Comparison of ENCODE assay signal across 1 cellular context in the genomic region with DNA sequence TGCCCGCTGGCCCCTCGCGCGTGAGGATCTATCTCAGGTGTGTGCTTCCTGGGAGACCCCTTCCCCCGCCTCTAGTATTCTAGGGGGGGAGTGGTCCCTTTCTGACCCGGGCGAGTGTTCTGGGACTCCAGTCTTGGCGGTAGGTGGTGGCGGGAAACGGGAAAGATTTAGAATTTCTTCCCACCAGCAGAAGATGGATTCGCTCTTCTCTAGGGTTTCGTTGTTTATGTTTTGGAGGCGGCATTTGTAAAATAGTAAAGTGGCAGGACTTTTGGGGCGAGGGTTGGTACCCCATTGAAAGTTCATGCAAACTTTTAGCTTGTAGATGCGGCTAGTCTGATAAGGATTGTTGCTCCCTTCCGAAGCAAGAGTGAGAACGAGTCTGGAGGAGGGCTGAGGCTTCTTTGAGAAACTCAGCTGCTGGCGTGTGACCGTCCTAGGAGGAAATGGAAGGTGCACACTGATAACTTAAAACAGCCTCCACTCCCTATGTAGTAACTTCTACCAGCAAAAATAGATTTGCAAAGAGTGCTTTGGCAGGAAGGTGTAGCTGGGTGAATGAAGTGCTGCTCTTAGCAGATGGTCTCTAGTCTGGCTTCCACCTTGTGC.
TF ChIP-seq lines count a peak whose summit lies in the region.

No MANE protein-coding gene starts in this region.

TF ChIP-seq in GM23338, 12 proteins besides CTCF, POLR2A, EP300 and RAD21 (continued from another document):
- TF ChIP-seq, protein P1, sequence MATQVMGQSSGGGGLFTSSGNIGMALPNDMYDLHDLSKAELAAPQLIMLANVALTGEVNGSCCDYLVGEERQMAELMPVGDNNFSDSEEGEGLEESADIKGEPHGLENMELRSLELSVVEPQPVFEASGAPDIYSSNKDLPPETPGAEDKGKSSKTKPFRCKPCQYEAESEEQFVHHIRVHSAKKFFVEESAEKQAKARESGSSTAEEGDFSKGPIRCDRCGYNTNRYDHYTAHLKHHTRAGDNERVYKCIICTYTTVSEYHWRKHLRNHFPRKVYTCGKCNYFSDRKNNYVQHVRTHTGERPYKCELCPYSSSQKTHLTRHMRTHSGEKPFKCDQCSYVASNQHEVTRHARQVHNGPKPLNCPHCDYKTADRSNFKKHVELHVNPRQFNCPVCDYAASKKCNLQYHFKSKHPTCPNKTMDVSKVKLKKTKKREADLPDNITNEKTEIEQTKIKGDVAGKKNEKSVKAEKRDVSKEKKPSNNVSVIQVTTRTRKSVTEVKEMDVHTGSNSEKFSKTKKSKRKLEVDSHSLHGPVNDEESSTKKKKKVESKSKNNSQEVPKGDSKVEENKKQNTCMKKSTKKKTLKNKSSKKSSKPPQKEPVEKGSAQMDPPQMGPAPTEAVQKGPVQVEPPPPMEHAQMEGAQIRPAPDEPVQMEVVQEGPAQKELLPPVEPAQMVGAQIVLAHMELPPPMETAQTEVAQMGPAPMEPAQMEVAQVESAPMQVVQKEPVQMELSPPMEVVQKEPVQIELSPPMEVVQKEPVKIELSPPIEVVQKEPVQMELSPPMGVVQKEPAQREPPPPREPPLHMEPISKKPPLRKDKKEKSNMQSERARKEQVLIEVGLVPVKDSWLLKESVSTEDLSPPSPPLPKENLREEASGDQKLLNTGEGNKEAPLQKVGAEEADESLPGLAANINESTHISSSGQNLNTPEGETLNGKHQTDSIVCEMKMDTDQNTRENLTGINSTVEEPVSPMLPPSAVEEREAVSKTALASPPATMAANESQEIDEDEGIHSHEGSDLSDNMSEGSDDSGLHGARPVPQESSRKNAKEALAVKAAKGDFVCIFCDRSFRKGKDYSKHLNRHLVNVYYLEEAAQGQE (IDR thresholded peaks at IDR 0.05; ENCODE audit: unreplicated experiment), result no peak
- TF ChIP-seq, protein P2, sequence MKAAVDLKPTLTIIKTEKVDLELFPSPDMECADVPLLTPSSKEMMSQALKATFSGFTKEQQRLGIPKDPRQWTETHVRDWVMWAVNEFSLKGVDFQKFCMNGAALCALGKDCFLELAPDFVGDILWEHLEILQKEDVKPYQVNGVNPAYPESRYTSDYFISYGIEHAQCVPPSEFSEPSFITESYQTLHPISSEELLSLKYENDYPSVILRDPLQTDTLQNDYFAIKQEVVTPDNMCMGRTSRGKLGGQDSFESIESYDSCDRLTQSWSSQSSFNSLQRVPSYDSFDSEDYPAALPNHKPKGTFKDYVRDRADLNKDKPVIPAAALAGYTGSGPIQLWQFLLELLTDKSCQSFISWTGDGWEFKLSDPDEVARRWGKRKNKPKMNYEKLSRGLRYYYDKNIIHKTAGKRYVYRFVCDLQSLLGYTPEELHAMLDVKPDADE (IDR thresholded peaks at IDR 0.05), result no peak
